In genomic region chr3:119428538-119428937, GRCh38 we compare ENCODE assay signal across 19 cellular contexts. TPM values are rescaled to one million over a fixed set of nuclear protein-coding genes. Genes with fewer than 3 reads are reported as not detected.
A peak's percentile ranks its signal among the peaks of the same experiment; 100 is the strongest.
DNase-seq lines count a peak whose midpoint lies in the region; ATAC-seq, FAIRE-seq and TF ChIP-seq lines count a peak whose summit lies in the region.
"Had no signal": no experiment of that assay in that cellular context is flagged by ENCODE, and none has a peak within 500 bp of the region (broad histone marks: within the 10 kb centered on the region; RNA-seq: fewer than 3 reads in every experiment).

No MANE protein-coding gene starts in this region.

- H3K9ac ChIP-seq in NT2/D1 (ENCODE audit: insufficient read length, low read depth) (no peak overlapping the region), H1 (replicated peaks in 1 of 4; ENCODE audit: extremely low read depth in 1 of 4, low read depth in 3 of 4, low read length in 3 of 4) (no peak overlapping the region)

- H4K5ac ChIP-seq in H1 (ENCODE audit: insufficient read length, low read depth, low read length) = no peak overlapping the region

- no peak overlapping the region for H3K56ac ChIP-seq in H1 (replicated peaks; ENCODE audit: insufficient read length, low read depth, low read length)

- no peak overlapping the region for H3K23ac ChIP-seq in H1 (ENCODE audit: insufficient read length)

- no peak overlapping the region for H4K8ac ChIP-seq in H1 (ENCODE audit: extremely low read depth, insufficient read depth, low read length)

- ATAC-seq in A549 = no peak
- ATAC-seq in GM21717 (IDR thresholded peaks at IDR 0.05; ENCODE audit: unreplicated experiment) = no peak
- ATAC-seq in GM18870 (IDR thresholded peaks at IDR 0.05; ENCODE audit: unreplicated experiment) = no peak
- ATAC-seq in HG02840 (IDR thresholded peaks at IDR 0.05; ENCODE audit: low FRiP score, unreplicated experiment) = no peak
- ATAC-seq: pancreas had no signal

- H4K91ac ChIP-seq in H1 (replicated peaks; ENCODE audit: insufficient read length, low read length) = no peak overlapping the region

- no peak overlapping the region for H3K4ac ChIP-seq in H1 (replicated peaks; ENCODE audit: insufficient read length, low read depth, low read length)

- TF ChIP-seq RAD21 in A549 (conservative IDR thresholded peaks at IDR 0.05 in 1 of 2, IDR thresholded peaks at IDR 0.05 in 1 of 2) = no peak
- peak; percentile 72 to 73 for TF ChIP-seq RAD21 in H1 (IDR thresholded peaks at IDR 0.05 in 1 of 2, conservative IDR thresholded peaks at IDR 0.05 in 1 of 2; ENCODE audit: low read depth in 2 of 2, low read length in 2 of 2)

- H3K27me3 ChIP-seq in NT2/D1 (ENCODE audit: insufficient read depth, insufficient read length) (no peaks in the 10 kb centered on the region), H1 (replicated peaks in 1 of 4; ENCODE audit: control insufficient read depth in 3 of 4, extremely low read depth in 1 of 4, insufficient read depth in 3 of 4, low read length in 3 of 4) (no peaks in the 10 kb centered on the region)
- H3K27me3 ChIP-seq: pancreas had no signal

- no peak overlapping the region for H2AFZ ChIP-seq in H1 (ENCODE audit: low read length)

- H2BK5ac ChIP-seq in H1 (ENCODE audit: low read depth, low read length) = no peak overlapping the region

- H3K9me3 ChIP-seq in A549 = peaks cover 63% of the 10 kb centered on the region
- peaks cover 58% of the 10 kb centered on the region for H3K9me3 ChIP-seq in NT2/D1 (ENCODE audit: insufficient read depth, low read length)
- H3K9me3 ChIP-seq in H1 (ENCODE audit: insufficient read depth in 2 of 2, low read depth in 1 of 2, low read length in 1 of 2) = peaks cover 40 to 41% of the 10 kb centered on the region in 2 experiments

- TF ChIP-seq CTCF in A549 (IDR thresholded peaks at IDR 0.05) (no peak), H1 (IDR thresholded peaks at IDR 0.05; ENCODE audit: control extremely low read depth in 1 of 3, insufficient read depth in 1 of 3, low read depth in 1 of 3, low read length in 3 of 3) (peak in 2 of 3 experiments; percentile 44 to 61; a peak in 2 of 4 replicates)

- H3K4me2 ChIP-seq in A549 (no peak overlapping the region), H1 (ENCODE audit: insufficient read depth in 1 of 2, low read depth in 2 of 2, low read length in 2 of 2) (no peak overlapping the region)

- no peak overlapping the region for H2BK12ac ChIP-seq in H1 (ENCODE audit: low read depth, low read length)

- no peak overlapping the region for H3K18ac ChIP-seq in H1 (ENCODE audit: extremely low read depth, low read length)

- no peak overlapping the region for H2BK120ac ChIP-seq in H1 (replicated peaks; ENCODE audit: low read depth, low read length)

- CTCF ChIA-PET in A549 (lab: Yijun Ruan, JAX) = interaction anchor here (0.8 to 1.4 kb wide), 4 partner anchors 12 to 252 kb away, joined by 3 to 4 read pairs (median 4); no protein-coding TSS in a partner anchor
- CTCF ChIA-PET in H1 (lab: Charles Lee; ENCODE audit: partially characterized antibody) = interaction anchor here (0.8 to 2.0 kb wide), 17 partner anchors 9 to 201 kb away, joined by 3 to 8 read pairs (median 3); no protein-coding TSS in a partner anchor

- H3K79me1 ChIP-seq in H1 (ENCODE audit: low read depth, low read length) = no peaks in the 10 kb centered on the region

- TF ChIP-seq EP300 in A549 (IDR thresholded peaks at IDR 0.05) = no peak
- TF ChIP-seq EP300 in H1 (IDR thresholded peaks at IDR 0.05; ENCODE audit: borderline replicate concordance in 1 of 2, low read depth in 2 of 2, low read length in 2 of 2) = no peak

- H3K14ac ChIP-seq in H1 (ENCODE audit: insufficient read length) = no peak overlapping the region

- H2BK20ac ChIP-seq in H1 (ENCODE audit: low read length) = no peak overlapping the region

- POLR2A ChIA-PET in A549 (lab: Yijun Ruan, JAX) = no interaction called here
- POLR2A ChIA-PET in H1 (lab: Charles Lee; ENCODE audit: partially characterized antibody) = no interaction called here

- TF ChIP-seq POLR2A in A549 (IDR thresholded peaks at IDR 0.05; ENCODE audit: low read length) (no peak), H1 (IDR thresholded peaks at IDR 0.05; ENCODE audit: control extremely low read depth in 1 of 2, low read depth in 2 of 2, low read length in 2 of 2) (no peak)

- no peak overlapping the region for H3K4me3 ChIP-seq in A549
- no peak overlapping the region for H3K4me3 ChIP-seq in NT2/D1 (ENCODE audit: insufficient read length, low read depth)
- H3K4me3 ChIP-seq in H1 (ENCODE audit: extremely low read depth in 1 of 4, insufficient read depth in 2 of 4, low read depth in 3 of 4, low read length in 4 of 4) = no peak overlapping the region
- H3K4me3 ChIP-seq: coronary artery, pancreas had no signal

- FAIRE-seq in A549 (lab: Jason Lieb, UNC) = no peak
- FAIRE-seq in H1 (lab: Jason Lieb, UNC) = peak; percentile 50
- FAIRE-seq: astrocyte, H54, pancreas had no signal

- no peak overlapping the region for H2BK15ac ChIP-seq in H1 (ENCODE audit: low read length)

- H3K4me1 ChIP-seq in A549 = no peaks in the 10 kb centered on the region
- H3K4me1 ChIP-seq in NT2/D1 (ENCODE audit: insufficient read depth, insufficient read length) = no peaks in the 10 kb centered on the region
- H3K4me1 ChIP-seq in H1 (replicated peaks in 1 of 4; ENCODE audit: control insufficient read depth in 3 of 4, insufficient read depth in 4 of 4, low read length in 3 of 4) = no peaks in the 10 kb centered on the region
- H3K4me1 ChIP-seq: Caco-2, pancreas had no signal

- 63% methylated on average over 1 of the region's 1 CpG for WGBS in A549 (ENCODE audit: missing lambda C conversion rate)
- WGBS in H1 (ENCODE audit: extremely low coverage in 1 of 2, insufficient coverage in 1 of 2, insufficient read length in 1 of 2, insufficient replicate concordance in 2 of 2, low coverage in 1 of 2, low lambda C conversion rate in 2 of 2, missing lambda C conversion rate in 1 of 2), 2 experiments = 82% methylated on average over 1 of the region's 1 CpG; no CpG with 5 or more reads in 1 of the 2 experiments

- H3K36me3 ChIP-seq in NT2/D1 (ENCODE audit: insufficient read depth, insufficient read length, low read length) (peaks cover 50% of the 10 kb centered on the region), H1 (ENCODE audit: control insufficient read depth in 2 of 4, insufficient read depth in 4 of 4, low read length in 3 of 4) (peaks cover 14 to 54% (median 35%) of the 10 kb centered on the region in 4 experiments)

- no peaks in the 10 kb centered on the region for H3K79me2 ChIP-seq in H1 (ENCODE audit: control insufficient read depth in 1 of 2, insufficient read depth in 2 of 2, low read length in 2 of 2)

- H3K27ac ChIP-seq in A549 = no peak overlapping the region
- H3K27ac ChIP-seq in H1 (ENCODE audit: low read depth, low read length) = no peak overlapping the region
- H3K27ac ChIP-seq: coronary artery, pancreas had no signal

- no peaks in the 10 kb centered on the region for H3K23me2 ChIP-seq in H1 (ENCODE audit: low read depth, low read length)

- H4K20me1 ChIP-seq in H1 (replicated peaks in 1 of 2; ENCODE audit: control insufficient read depth in 1 of 2, insufficient read depth in 2 of 2, low read length in 2 of 2) = no peaks in the 10 kb centered on the region

- H2AK5ac ChIP-seq in H1 (ENCODE audit: low read depth, low read length) = no peak overlapping the region

- DNase-seq in A549 (ENCODE audit: low read depth in 1 of 2, low spot score in 1 of 2) = peak in 1 of 2 experiments; percentile 36
- DNase-seq in ELF-1 (ENCODE audit: low read depth, low spot score) = peak; percentile 22
- peak; percentile 25 for DNase-seq in NT2/D1 (ENCODE audit: low read depth, low spot score)
- DNase-seq in H1 (ENCODE audit: low read depth in 1 of 2, low spot score in 2 of 2) = no peak
- no peak for DNase-seq in activated CD4-positive, CD25-positive, alpha-beta regulatory T cell (lab: John Stamatoyannopoulos, UW)
- DNase-seq: activated naive CD4-positive, alpha-beta T cell treated with Interleukin-2 at 50 U/mL for 16 hours; activated T-cell treated with anti-CD3 and anti-CD28 coated beads for 4 hours; Caco-2; GF-D8; NCI-H1436 treated with DMSO at 0.1 percent for 48 hours; NCI-H226; pancreas; stimulated activated CD4-positive, alpha-beta T cell treated with anti-CD3 and anti-CD28 coated beads, Interleukin-4, amount 100 ng/mL, for 1 hour had no signal

TF ChIP-seq in H1, 55 proteins besides CTCF, POLR2A, EP300 and RAD21 (continues in another document):
- TF ChIP-seq GTF2F1 (IDR thresholded peaks at IDR 0.05; ENCODE audit: borderline replicate concordance, low read depth, low read length) = peak; percentile 81; the same call in 1 of the 2 replicates

RNA-seq across cellular contexts. Expression of gene TMEM39A, which starts 34.9 kb away (rescaled TPM):
- polyA plus RNA-seq in A549 (2011; rRNA removed) (21.9 and 38.9 TPM in 2 replicates), A549 (2017; fragmentation: RNase III; extraction: RNeasy Plus Mini Kit Qiagen cat#74134 plus additional on column Dnase treatment) (13.9 to 16.9 TPM (median 15.7 TPM) in 3 replicates), H1 (2011; rRNA removed) (17.3 and 26.8 TPM in 2 replicates)
- polyA plus RNA-seq in A549 (2012; cell fraction: cytosol; rRNA removed) = 6.5 and 9.8 TPM in 2 replicates
- polyA plus RNA-seq in A549 (2012; cell fraction: nucleus; rRNA removed) = 9.9 and 12.8 TPM in 2 replicates
- polyA minus RNA-seq in A549 (2011; rRNA and poly(A)+ RNA removed) = 46.6 and 49.5 TPM in 2 replicates
- total RNA-seq in H1 (2021; fragmentation: NEBNext Ultra II Directional; extraction: Animal tissue kit (Norgen Biotek cat#: 25700)) = 36.1 and 43.7 TPM in 2 replicates
- 16.5 TPM for polyA plus RNA-seq in H1 (2011; cell fraction: cytosol; rRNA removed)
- polyA plus RNA-seq in H1 (2011; cell fraction: nucleus; rRNA removed) = 32.4 TPM
- polyA plus RNA-seq in H1 (2012, experiment 1 of 2) = 30.0 to 37.6 TPM (median 31.5 TPM) in 4 replicates
- 16.3 TPM for polyA plus RNA-seq in H1 (2012, experiment 2 of 2)
- 28.2 TPM for polyA plus RNA-seq in H1 (2013, experiment 1 of 2)
- 27.4 TPM for polyA plus RNA-seq in H1 (2013, experiment 2 of 2)
- polyA minus RNA-seq in H1 (2011; rRNA and poly(A)+ RNA removed) = 59.8 and 97.0 TPM in 2 replicates
- polyA minus RNA-seq in H1 (2011; cell fraction: cytosol; rRNA and poly(A)+ RNA removed) = 9.2 TPM
- polyA minus RNA-seq in H1 (2011; cell fraction: nucleus; rRNA and poly(A)+ RNA removed) = 57.6 TPM

RNA-seq across cellular contexts. Expression of gene POGLUT1, which starts 40.2 kb away (rescaled TPM):
- 19.2 and 19.4 TPM in 2 replicates for polyA plus RNA-seq in A549 (2011; rRNA removed)
- polyA plus RNA-seq in A549 (2012; cell fraction: cytosol; rRNA removed) = 3.6 and 4.0 TPM in 2 replicates
- 4.0 and 5.9 TPM in 2 replicates for polyA plus RNA-seq in A549 (2012; cell fraction: nucleus; rRNA removed)
- polyA plus RNA-seq in A549 (2017; fragmentation: RNase III; extraction: RNeasy Plus Mini Kit Qiagen cat#74134 plus additional on column Dnase treatment) = 10.2 to 11.4 TPM (median 11.4 TPM) in 3 replicates
- polyA minus RNA-seq in A549 (2011; rRNA and poly(A)+ RNA removed) = 11.9 and 16.4 TPM in 2 replicates
- total RNA-seq in H1 (2021; fragmentation: NEBNext Ultra II Directional; extraction: Animal tissue kit (Norgen Biotek cat#: 25700)) = 18.5 and 18.6 TPM in 2 replicates
- polyA plus RNA-seq in H1 (2011; rRNA removed) = 4.7 and 7.0 TPM in 2 replicates
- polyA plus RNA-seq in H1 (2011; cell fraction: cytosol; rRNA removed) = 8.7 TPM
- polyA plus RNA-seq in H1 (2011; cell fraction: nucleus; rRNA removed) = 4.9 TPM
- 11.8 to 16.8 TPM (median 13.7 TPM) in 4 replicates for polyA plus RNA-seq in H1 (2012, experiment 1 of 2)
- polyA plus RNA-seq in H1 (2012, experiment 2 of 2) = 0.98 TPM
- 19.1 TPM for polyA plus RNA-seq in H1 (2013, experiment 1 of 2)
- polyA plus RNA-seq in H1 (2013, experiment 2 of 2) = 19.6 TPM
- 21.9 and 23.6 TPM in 2 replicates for polyA minus RNA-seq in H1 (2011; rRNA and poly(A)+ RNA removed)
- polyA minus RNA-seq in H1 (2011; cell fraction: cytosol; rRNA and poly(A)+ RNA removed) = 7.9 TPM
- polyA minus RNA-seq in H1 (2011; cell fraction: nucleus; rRNA and poly(A)+ RNA removed) = 20.6 TPM

Comparison
In these comparisons a context has a peak if more than half of its experiments do, and no peak if none do; other contexts are left out.
1. DNase-seq: peak in ELF-1 (single experiment) and NT2/D1 (single experiment); none in H1 (0 of 2) and activated CD4-positive, CD25-positive, alpha-beta regulatory T cell (0 of 4).
2. Of the 18 proteins assayed by ChIP-seq in both H1 and A549: peak only in H1: CTCF, MAX and RAD21; only in A549: none; in both: none; in neither: 15.